In genomic region chr3:139157161-139157932, GRCh38 we compare ENCODE assay signal across 18 cellular contexts.
A peak's percentile ranks its signal among the peaks of the same experiment; 100 is the strongest.
DNase-seq lines count a peak whose midpoint lies in the region; ATAC-seq and TF ChIP-seq lines count a peak whose summit lies in the region.
"Had no signal": no experiment of that assay in that cellular context is flagged by ENCODE, and none has a peak within 500 bp of the region (broad histone marks: within the 10 kb centered on the region; RNA-seq: fewer than 3 reads in every experiment).

No MANE protein-coding gene starts in this region.

- H2AK5ac ChIP-seq in neuronal stem cell (ENCODE audit: low read depth, low read length): no peak overlapping the region

- H2BK12ac ChIP-seq in neuronal stem cell (ENCODE audit: low read length): no peak overlapping the region

- no peaks in the 10 kb centered on the region for H3K79me1 ChIP-seq in neuronal stem cell (ENCODE audit: low read depth, low read length)

- no peak overlapping the region for H3K14ac ChIP-seq in neuronal stem cell (ENCODE audit: low read length)

- H2BK15ac ChIP-seq in neuronal stem cell (ENCODE audit: low read length): no peak overlapping the region

- H2BK120ac ChIP-seq in neuronal stem cell (ENCODE audit: low read depth, low read length): no peak overlapping the region

- POLR2A ChIA-PET in WTC11 (lab: Charles Lee): no interaction called here

- no peak overlapping the region for H3K18ac ChIP-seq in neuronal stem cell (ENCODE audit: low read length)

- H3K27me3 Mint-ChIP-seq in WTC11 (ENCODE audit: low read depth): peaks cover 6% of the 10 kb centered on the region

- H3K27ac ChIP-seq in cardiac muscle cell: peak overlapping the region; percentile 17
- no peak overlapping the region for H3K27ac ChIP-seq in heart right ventricle
- H3K27ac ChIP-seq in neuronal stem cell (replicated peaks; ENCODE audit: low read length): no peak overlapping the region
- H3K27ac ChIP-seq: GM23248 had no signal

- no peaks in the 10 kb centered on the region for H3K9me3 Mint-ChIP-seq in WTC11
- H3K9me3 Mint-ChIP-seq: CD8-positive, alpha-beta T cell had no signal

- no peaks in the 10 kb centered on the region for H3K27me3 ChIP-seq in cardiac muscle cell
- peaks cover 0 to 4% (median 0%) of the 10 kb centered on the region in 7 donors for H3K27me3 ChIP-seq in heart right ventricle
- H3K27me3 ChIP-seq in neuronal stem cell (ENCODE audit: control insufficient read depth in 3 of 3, insufficient read depth in 3 of 3, low read depth in 1 of 3, low read length in 3 of 3): no peaks in the 10 kb centered on the region
- H3K27me3 ChIP-seq: MG63 had no signal

- WGBS in heart right ventricle, 2 donors: 71% methylated on average over 10 of the region's 10 CpGs
- WGBS in neuronal stem cell (ENCODE audit: extremely low coverage in 2 of 2, insufficient read length in 2 of 2, insufficient replicate concordance in 1 of 2), 2 donors: no CpG with 5 or more reads among the region's 10 CpGs

- no peak overlapping the region for H3K4me2 ChIP-seq in neuronal stem cell (ENCODE audit: insufficient read depth, low read length, poor library complexity, severe bottlenecking)

- no peaks in the 10 kb centered on the region for H3K36me3 Mint-ChIP-seq in WTC11
- H3K36me3 Mint-ChIP-seq: CD8-positive, alpha-beta T cell had no signal

- TF ChIP-seq CTCF in cardiac muscle cell (IDR thresholded peaks at IDR 0.05; ENCODE audit: low read depth, low read length) (no peak), heart right ventricle (IDR thresholded peaks at IDR 0.05) (no peak), WTC11 (IDR thresholded peaks at IDR 0.05) (no peak), GM13976 (IDR thresholded peaks at IDR 0.05; ENCODE audit: borderline replicate concordance, control extremely low read depth, extremely low read depth, insufficient read depth, missing control alignments) (no peak)

- CTCF ChIA-PET in WTC11 (lab: Charles Lee): interaction anchor here (0.6 to 1.0 kb wide), 4 partner anchors 45 to 234 kb away, joined by 3 to 5 read pairs (median 3); no protein-coding TSS in a partner anchor

- no peak overlapping the region for H3K27ac Mint-ChIP-seq in WTC11
- H3K27ac Mint-ChIP-seq: CD8-positive, alpha-beta T cell had no signal

- in situ Hi-C loops in GM13976 (cut with MboI; ENCODE audit: low sequenced_read_pairs, unreplicated experiment): no loop called here

- no peak overlapping the region for H3K4me3 ChIP-seq in cardiac muscle cell
- H3K4me3 ChIP-seq in heart right ventricle: no peak overlapping the region
- H3K4me3 ChIP-seq in neuronal stem cell (ENCODE audit: low read length in 2 of 2): no peak overlapping the region
- H3K4me3 ChIP-seq: GM23248, MG63 had no signal

- no peak overlapping the region for H3K4me3 Mint-ChIP-seq in WTC11
- H3K4me3 Mint-ChIP-seq: CD8-positive, alpha-beta T cell had no signal

- no peak overlapping the region for H2AFZ ChIP-seq in neuronal stem cell (ENCODE audit: low read length)
- H2AFZ ChIP-seq: GM23248 had no signal

- peaks cover 8% of the 10 kb centered on the region; the same call in 1 of the 2 replicates for H3K4me1 Mint-ChIP-seq in WTC11

- H2BK5ac ChIP-seq in neuronal stem cell (ENCODE audit: low read length): no peak overlapping the region

- ATAC-seq in heart right ventricle (no peak), WTC11 (peak; percentile 32; the same call in 1 of the 2 replicates)
- ATAC-seq: CD8-positive, alpha-beta T cell; HCT116; Right ventricle myocardium inferior had no signal

- no peak for DNase-seq in cardiac muscle cell (ENCODE audit: low read depth in 1 of 2, low spot score in 1 of 2)
- no peak for DNase-seq in heart right ventricle
- DNase-seq in WTC11 (ENCODE audit: low spot score): no peak
- no peak for DNase-seq in neuronal stem cell (ENCODE audit: low spot score)
- no peak for DNase-seq in glomerular visceral epithelial cell (ENCODE audit: extremely low spot score)
- DNase-seq in GM13976 (ENCODE audit: low spot score): no peak
- no peak for DNase-seq in NCI-H510A treated with DMSO at 0.1 percent for 48 hours (lab: John Stamatoyannopoulos, UW)
- DNase-seq in head of caudate nucleus: no peak
- DNase-seq: AML-193; C1 segment of cervical spinal cord; CD8-positive, alpha-beta T cell; GM23248; MG63; NCI-H1417; NCI-H187 treated with DMSO at 0.1 percent for 48 hours; NCI-H510A had no signal

- H3K9me3 ChIP-seq in cardiac muscle cell (ENCODE audit: low read depth) (no peaks in the 10 kb centered on the region), heart right ventricle (peaks cover 0 to 1% (median 0%) of the 10 kb centered on the region in 11 donors), neuronal stem cell (replicated peaks in 1 of 2; ENCODE audit: control insufficient read depth in 2 of 2, insufficient read depth in 1 of 2, low read depth in 1 of 2, low read length in 2 of 2) (no peaks in the 10 kb centered on the region)
- H3K9me3 ChIP-seq: MG63 had no signal

- H4K91ac ChIP-seq in neuronal stem cell (ENCODE audit: low read depth, low read length, poor library complexity): no peak overlapping the region

- intact Hi-C loops in heart right ventricle (cut with DNase I): no loop called here
- intact Hi-C loops in head of caudate nucleus (cut with DNase I): no loop called here

- H3K36me3 ChIP-seq in cardiac muscle cell: no peaks in the 10 kb centered on the region
- no peaks in the 10 kb centered on the region for H3K36me3 ChIP-seq in heart right ventricle
- no peaks in the 10 kb centered on the region for H3K36me3 ChIP-seq in neuronal stem cell (replicated peaks in 1 of 2; ENCODE audit: control insufficient read depth in 2 of 2, insufficient read depth in 2 of 2, low read length in 2 of 2)
- H3K36me3 ChIP-seq: MG63 had no signal

- H4K8ac ChIP-seq in neuronal stem cell (ENCODE audit: low read depth, low read length): no peak overlapping the region

- H3K4ac ChIP-seq in neuronal stem cell (ENCODE audit: low read length): no peak overlapping the region

- H3K9ac ChIP-seq in neuronal stem cell (ENCODE audit: low read depth, low read length, poor library complexity): peak overlapping the region; percentile 32
- H3K9ac ChIP-seq: GM23248 had no signal

- no peak overlapping the region for H3K23ac ChIP-seq in neuronal stem cell (ENCODE audit: low read depth, low read length, poor library complexity)

- H3K4me1 ChIP-seq in cardiac muscle cell (ENCODE audit: low read depth) (peaks cover 27% of the 10 kb centered on the region), heart right ventricle (no peaks in the 10 kb centered on the region), neuronal stem cell (ENCODE audit: control insufficient read depth in 2 of 2, insufficient read depth in 1 of 2, low read depth in 1 of 2, low read length in 2 of 2) (peaks cover 0 to 1% of the 10 kb centered on the region in 2 donors)

TF ChIP-seq in WTC11, 78 proteins besides CTCF, POLR2A, EP300 and RAD21 (continues in another document):
- TF ChIP-seq JAZF1 (CRISPR knock-in tag; IDR thresholded peaks at IDR 0.05) (no peak), FOXK1 (CRISPR knock-in tag; IDR thresholded peaks at IDR 0.05) (no peak), STAT6 (CRISPR knock-in tag; conservative IDR thresholded peaks at IDR 0.05; ENCODE audit: low read depth) (no peak), SMAD3 (CRISPR knock-in tag; IDR thresholded peaks at IDR 0.05; ENCODE audit: borderline replicate concordance) (no peak), TP53 (CRISPR knock-in tag; IDR thresholded peaks at IDR 0.05) (no peak), SP1 (CRISPR knock-in tag; conservative IDR thresholded peaks at IDR 0.05) (no peak), ZNF121 (CRISPR knock-in tag; IDR thresholded peaks at IDR 0.05) (no peak), PRRX2 (CRISPR knock-in tag; IDR thresholded peaks at IDR 0.05) (no peak), ZBTB21 (CRISPR knock-in tag; IDR thresholded peaks at IDR 0.05; ENCODE audit: borderline replicate concordance) (no peak), SOX15 (CRISPR knock-in tag; IDR thresholded peaks at IDR 0.05) (no peak), CREM (CRISPR knock-in tag; IDR thresholded peaks at IDR 0.05) (no peak), ZNF263 (CRISPR knock-in tag; IDR thresholded peaks at IDR 0.05; ENCODE audit: low read depth) (no peak), NR1H2 (CRISPR knock-in tag; IDR thresholded peaks at IDR 0.05) (no peak)
